ENCODE assay signal across 1 cellular context in the genomic region with DNA sequence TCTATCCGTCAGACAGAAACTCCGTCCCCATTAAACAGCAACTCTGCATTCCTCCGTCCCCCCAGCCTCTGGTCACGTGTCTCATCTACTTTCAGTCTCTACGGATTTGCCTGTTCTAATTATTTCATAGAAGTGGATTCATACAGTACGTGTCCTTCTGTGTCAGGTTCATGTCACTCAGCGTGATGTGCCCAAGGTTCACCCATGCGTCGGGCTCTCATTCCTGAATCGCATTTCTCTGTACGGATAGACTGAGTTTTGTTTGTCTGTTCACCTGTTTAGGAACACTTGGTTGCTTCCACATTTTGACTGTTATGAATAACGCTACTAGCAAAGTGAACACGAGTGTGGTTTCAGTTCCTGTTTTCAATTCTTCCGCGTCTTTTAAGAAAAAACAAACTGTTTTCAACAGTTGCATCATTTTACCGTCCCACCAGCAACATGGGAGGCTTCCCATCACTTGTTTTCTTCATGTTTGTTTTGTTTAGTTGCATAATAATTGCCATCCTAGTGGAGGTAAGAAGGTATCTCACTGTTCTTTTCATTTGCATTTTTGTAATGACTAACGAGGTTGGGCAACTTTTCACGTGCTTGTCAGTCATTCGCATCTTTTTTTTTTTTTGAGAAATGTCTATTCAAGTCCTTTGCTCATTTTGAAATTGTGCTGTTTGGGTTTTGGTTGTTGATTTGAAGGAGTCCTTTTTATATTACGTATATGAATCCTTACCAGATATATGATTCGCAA.
TF ChIP-seq lines count a peak whose summit lies in the region.

No MANE protein-coding gene starts in this region.

TF ChIP-seq in IMR-90, 13 proteins besides CTCF, POLR2A, EP300 and RAD21:
- no peak for TF ChIP-seq MAFK (IDR thresholded peaks at IDR 0.05; ENCODE audit: low read depth, low read length)
- TF ChIP-seq BHLHE40 (IDR thresholded peaks at IDR 0.05; ENCODE audit: low read depth, low read length) = peak; percentile 51; the same call in 1 of the 2 replicates
- TF ChIP-seq CEBPB (IDR thresholded peaks at IDR 0.05; ENCODE audit: low read depth, low read length) = peak; percentile 45
- TF ChIP-seq, protein P1, sequence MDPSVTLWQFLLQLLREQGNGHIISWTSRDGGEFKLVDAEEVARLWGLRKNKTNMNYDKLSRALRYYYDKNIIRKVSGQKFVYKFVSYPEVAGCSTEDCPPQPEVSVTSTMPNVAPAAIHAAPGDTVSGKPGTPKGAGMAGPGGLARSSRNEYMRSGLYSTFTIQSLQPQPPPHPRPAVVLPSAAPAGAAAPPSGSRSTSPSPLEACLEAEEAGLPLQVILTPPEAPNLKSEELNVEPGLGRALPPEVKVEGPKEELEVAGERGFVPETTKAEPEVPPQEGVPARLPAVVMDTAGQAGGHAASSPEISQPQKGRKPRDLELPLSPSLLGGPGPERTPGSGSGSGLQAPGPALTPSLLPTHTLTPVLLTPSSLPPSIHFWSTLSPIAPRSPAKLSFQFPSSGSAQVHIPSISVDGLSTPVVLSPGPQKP (IDR thresholded peaks at IDR 0.05; ENCODE audit: borderline replicate concordance, low read depth, low read length) = no peak
- TF ChIP-seq, protein P2, sequence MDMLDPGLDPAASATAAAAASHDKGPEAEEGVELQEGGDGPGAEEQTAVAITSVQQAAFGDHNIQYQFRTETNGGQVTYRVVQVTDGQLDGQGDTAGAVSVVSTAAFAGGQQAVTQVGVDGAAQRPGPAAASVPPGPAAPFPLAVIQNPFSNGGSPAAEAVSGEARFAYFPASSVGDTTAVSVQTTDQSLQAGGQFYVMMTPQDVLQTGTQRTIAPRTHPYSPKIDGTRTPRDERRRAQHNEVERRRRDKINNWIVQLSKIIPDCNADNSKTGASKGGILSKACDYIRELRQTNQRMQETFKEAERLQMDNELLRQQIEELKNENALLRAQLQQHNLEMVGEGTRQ (IDR thresholded peaks at IDR 0.05; ENCODE audit: low read depth, low read length) = peak; percentile 53; the same call in 1 of the 2 replicates
